8 cellular contexts compared by ENCODE assay signal in the genomic region with DNA sequence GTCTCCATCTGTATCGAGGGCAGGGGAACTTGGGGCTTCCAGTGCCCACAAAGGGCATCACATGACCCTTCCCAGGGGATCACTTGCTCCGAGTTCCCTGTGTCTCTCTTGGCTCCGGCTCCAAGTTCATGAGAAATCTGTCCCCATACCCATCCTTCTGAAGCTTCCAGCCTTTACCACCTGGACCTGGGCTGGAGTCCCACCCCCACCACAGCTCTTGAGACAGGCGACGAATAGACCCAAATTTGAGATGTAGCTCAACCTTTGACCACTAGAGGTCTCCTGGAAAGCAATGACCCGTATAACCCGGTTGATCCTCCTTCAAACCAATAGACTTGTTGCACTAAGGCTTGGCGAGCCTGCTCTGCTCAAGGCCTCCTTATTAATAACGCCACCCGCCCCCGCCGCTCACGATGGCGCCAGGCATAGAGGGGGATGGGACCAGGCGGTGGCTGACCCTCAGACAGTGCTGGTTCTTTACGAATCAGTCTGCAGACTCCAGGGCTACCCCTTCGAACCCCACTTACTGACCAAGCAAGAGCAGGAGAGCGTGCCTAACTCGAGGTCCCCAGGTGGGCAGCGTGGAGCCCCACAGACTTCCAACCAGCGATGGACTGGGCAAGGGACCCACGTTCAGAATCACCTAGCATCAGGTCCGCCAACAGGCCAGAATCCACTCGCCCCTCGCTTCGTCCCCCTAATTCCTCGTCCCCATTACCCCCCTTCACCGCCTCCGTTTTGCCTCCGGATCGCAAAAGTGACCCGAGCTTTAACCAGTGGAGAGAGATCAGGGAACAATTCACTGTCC. TPM values are rescaled to one million over a fixed set of nuclear protein-coding genes. Genes with fewer than 3 reads are reported as not detected.
DNase-seq lines count a peak whose midpoint lies in the region; TF ChIP-seq lines count a peak whose summit lies in the region.

No MANE protein-coding gene starts in this region.

- H3K36me3 ChIP-seq in HEK293 (ENCODE audit: control insufficient read depth in 2 of 2, insufficient read depth in 1 of 2, low read length in 2 of 2) (no peaks in the 10 kb centered on the region), Loucy (ENCODE audit: insufficient read depth, low read length) (no peaks in the 10 kb centered on the region), duodenal mucosa (ENCODE audit: control insufficient read depth in 1 of 2, insufficient read depth in 2 of 2, low read length in 2 of 2) (no peaks in the 10 kb centered on the region)

- POLR2A ChIA-PET in HEK293 (lab: Yijun Ruan, JAX) = interaction anchor here (0.5 to 0.6 kb wide), 3 partner anchors 27 to 170 kb away, joined by 3 read pairs; no protein-coding TSS in a partner anchor

- H2AFZ ChIP-seq in Loucy (ENCODE audit: low read length) = no peak overlapping the region

- H4K20me1 ChIP-seq in Loucy (ENCODE audit: insufficient read depth, low read length, poor library complexity, severe bottlenecking) = no peaks in the 10 kb centered on the region

- intact Hi-C loops in lower leg skin (cut with DNase I; ENCODE audit: low total_unique reads) = no loop called here

- H3K27me3 ChIP-seq in Loucy (ENCODE audit: insufficient read depth, low read length, poor library complexity, severe bottlenecking) (no peaks in the 10 kb centered on the region), duodenal mucosa (ENCODE audit: control insufficient read depth in 1 of 2, insufficient read depth in 2 of 2, low read length in 2 of 2) (no peaks in the 10 kb centered on the region)

- H3K9ac ChIP-seq in Loucy (ENCODE audit: low read depth, low read length, poor library complexity, severe bottlenecking) = peak overlapping the region; percentile 90
- H3K9ac ChIP-seq in duodenal mucosa (ENCODE audit: low read depth in 1 of 2, low read length in 2 of 2) = peak overlapping the region; percentile 55 to 60

- H3K27ac ChIP-seq in HEK293 (ENCODE audit: extremely low read depth, low read depth, low read length) = peak overlapping the region; percentile 100
- no peak overlapping the region for H3K27ac ChIP-seq in duodenal mucosa (ENCODE audit: low read depth, low read length)

- peaks cover 20% of the 10 kb centered on the region for H3K79me2 ChIP-seq in Loucy (ENCODE audit: insufficient read depth, low read length)

- H3F3A ChIP-seq in Loucy (ENCODE audit: low read depth) = peaks cover 8% of the 10 kb centered on the region

- 16 to 26% methylated on average over 24 to 27 of the region's 32 CpGs for WGBS in lower leg skin, 2 donors

- CTCF ChIA-PET in HEK293 (lab: Yijun Ruan, JAX) = interaction anchor here (0.6 to 2.1 kb wide), 30 partner anchors 10 to 1248 kb away, joined by 3 to 12 read pairs (median 3); no protein-coding TSS in a partner anchor

- peak; percentile 17 to 32 for DNase-seq in NCI-H526 (lab: John Stamatoyannopoulos, UW)
- DNase-seq in NCI-H526 treated with DMSO at 0.1 percent for 48 hours (lab: John Stamatoyannopoulos, UW) = no peak
- DNase-seq in activated CD4-positive, CD25-positive, alpha-beta regulatory T cell treated with anti-CD3 and anti-CD28 coated beads, Interleukin-2, amount 50 U/mL, for 72 hours = peak; percentile 53
- DNase-seq in lower leg skin (ENCODE audit: low spot score in 2 of 2) = peak; percentile 67 to 91
- peak in 2 of 3 donors; percentile 26 to 65 for DNase-seq in stimulated activated CD4-positive, alpha-beta T cell treated with anti-CD3 and anti-CD28 coated beads, TNF-alpha, amount 100 ng/mL, for 48 hours (ENCODE audit: low read depth in 3 of 3)

- no peak overlapping the region for H3K4me3 ChIP-seq in HEK293 (ENCODE audit: low read depth, low read length)
- no peak overlapping the region for H3K4me3 ChIP-seq in Loucy (ENCODE audit: low read length, poor library complexity, severe bottlenecking)
- H3K4me3 ChIP-seq in duodenal mucosa (ENCODE audit: low read depth in 1 of 2, low read length in 2 of 2) = peak overlapping the region; percentile 57 to 66
- peak overlapping the region; percentile 10 for H3K4me3 ChIP-seq in lower leg skin (ENCODE audit: low read depth, poor library complexity, severe bottlenecking)

- TF ChIP-seq CTCF in HEK293 (tag by site-specific recombination; IDR thresholded peaks at IDR 0.05) = peak; percentile 69; the same call in 1 of the 2 replicates
- peak; percentile 83 for TF ChIP-seq CTCF in Loucy (conservative IDR thresholded peaks at IDR 0.05; ENCODE audit: low read length)
- TF ChIP-seq CTCF in lower leg skin (IDR thresholded peaks at IDR 0.05) = peak in 1 of 3 donors; percentile 43

- H3K9me3 ChIP-seq in HEK293 (ENCODE audit: control insufficient read depth, insufficient read depth, low read depth, low read length) = no peaks in the 10 kb centered on the region
- no peaks in the 10 kb centered on the region for H3K9me3 ChIP-seq in Loucy (ENCODE audit: insufficient read depth, low read depth, low read length)
- H3K9me3 ChIP-seq in duodenal mucosa (ENCODE audit: control insufficient read depth in 1 of 2, low read length in 2 of 2) = no peaks in the 10 kb centered on the region

- no peak for TF ChIP-seq POLR2A in lower leg skin (IDR thresholded peaks at IDR 0.05)

- H3K4me1 ChIP-seq in HEK293 (ENCODE audit: control insufficient read depth, insufficient read depth, low read length) = peaks cover 13% of the 10 kb centered on the region
- peaks cover 33% of the 10 kb centered on the region for H3K4me1 ChIP-seq in Loucy (ENCODE audit: insufficient read depth, low read length, poor library complexity, severe bottlenecking)
- H3K4me1 ChIP-seq in duodenal mucosa (ENCODE audit: control insufficient read depth in 1 of 2, insufficient read depth in 2 of 2, low read length in 2 of 2) = peaks cover 28 to 40% of the 10 kb centered on the region in 2 donors

- H3K4me2 ChIP-seq in Loucy (ENCODE audit: low read depth, low read length, poor library complexity, severe bottlenecking) = peak overlapping the region; percentile 78

- H3K9me2 ChIP-seq in Loucy (replicated peaks; ENCODE audit: low read depth, low read length) = no peaks in the 10 kb centered on the region

TF ChIP-seq in HEK293, 187 proteins besides CTCF, POLR2A, EP300 and RAD21 (continues in another document):
- TF ChIP-seq, protein P1, sequence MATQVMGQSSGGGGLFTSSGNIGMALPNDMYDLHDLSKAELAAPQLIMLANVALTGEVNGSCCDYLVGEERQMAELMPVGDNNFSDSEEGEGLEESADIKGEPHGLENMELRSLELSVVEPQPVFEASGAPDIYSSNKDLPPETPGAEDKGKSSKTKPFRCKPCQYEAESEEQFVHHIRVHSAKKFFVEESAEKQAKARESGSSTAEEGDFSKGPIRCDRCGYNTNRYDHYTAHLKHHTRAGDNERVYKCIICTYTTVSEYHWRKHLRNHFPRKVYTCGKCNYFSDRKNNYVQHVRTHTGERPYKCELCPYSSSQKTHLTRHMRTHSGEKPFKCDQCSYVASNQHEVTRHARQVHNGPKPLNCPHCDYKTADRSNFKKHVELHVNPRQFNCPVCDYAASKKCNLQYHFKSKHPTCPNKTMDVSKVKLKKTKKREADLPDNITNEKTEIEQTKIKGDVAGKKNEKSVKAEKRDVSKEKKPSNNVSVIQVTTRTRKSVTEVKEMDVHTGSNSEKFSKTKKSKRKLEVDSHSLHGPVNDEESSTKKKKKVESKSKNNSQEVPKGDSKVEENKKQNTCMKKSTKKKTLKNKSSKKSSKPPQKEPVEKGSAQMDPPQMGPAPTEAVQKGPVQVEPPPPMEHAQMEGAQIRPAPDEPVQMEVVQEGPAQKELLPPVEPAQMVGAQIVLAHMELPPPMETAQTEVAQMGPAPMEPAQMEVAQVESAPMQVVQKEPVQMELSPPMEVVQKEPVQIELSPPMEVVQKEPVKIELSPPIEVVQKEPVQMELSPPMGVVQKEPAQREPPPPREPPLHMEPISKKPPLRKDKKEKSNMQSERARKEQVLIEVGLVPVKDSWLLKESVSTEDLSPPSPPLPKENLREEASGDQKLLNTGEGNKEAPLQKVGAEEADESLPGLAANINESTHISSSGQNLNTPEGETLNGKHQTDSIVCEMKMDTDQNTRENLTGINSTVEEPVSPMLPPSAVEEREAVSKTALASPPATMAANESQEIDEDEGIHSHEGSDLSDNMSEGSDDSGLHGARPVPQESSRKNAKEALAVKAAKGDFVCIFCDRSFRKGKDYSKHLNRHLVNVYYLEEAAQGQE (tag by site-specific recombination; IDR thresholded peaks at IDR 0.05) = no peak
- TF ChIP-seq TRIM28 (IDR thresholded peaks at IDR 0.05; ENCODE audit: borderline replicate concordance, low read length) (peak; percentile 62; the same call in 1 of the 2 replicates), ZBTB17 (tag by site-specific recombination; IDR thresholded peaks at IDR 0.05) (peak; percentile 26; the same call in 1 of the 2 replicates), ZSCAN30 (tag by site-specific recombination; IDR thresholded peaks at IDR 0.05) (peak; percentile 24; the same call in 1 of the 2 replicates), BCL11B (tag by site-specific recombination; IDR thresholded peaks at IDR 0.05; ENCODE audit: low read depth) (0 out of 2 replicates have a peak, but pooled peaks have one; percentile 34), ZBTB8A (tag by site-specific recombination; IDR thresholded peaks at IDR 0.05) (peak; percentile 34; the same call in 1 of the 2 replicates), BCL11A (tag by site-specific recombination; IDR thresholded peaks at IDR 0.05; ENCODE audit: low read depth) (no peak), ZNF174 (tag by site-specific recombination; IDR thresholded peaks at IDR 0.05) (no peak), ZXDB (tag by site-specific recombination; IDR thresholded peaks at IDR 0.05) (peak; percentile 25; the same call in 1 of the 2 replicates), ZNF654 (tag by site-specific recombination; IDR thresholded peaks at IDR 0.05; ENCODE audit: low read depth) (peak; percentile 38), ZNF610 (tag by site-specific recombination; IDR thresholded peaks at IDR 0.05; ENCODE audit: borderline replicate concordance) (peak; percentile 26; the same call in 1 of the 2 replicates), HOXA7 (CRISPR knock-in tag; IDR thresholded peaks at IDR 0.05; ENCODE audit: borderline replicate concordance) (no peak), SCRT2 (tag by site-specific recombination; IDR thresholded peaks at IDR 0.05) (peak; percentile 98), SCRT1 (tag by site-specific recombination; IDR thresholded peaks at IDR 0.05; ENCODE audit: borderline replicate concordance) (peak; percentile 85; the same call in 1 of the 2 replicates), SP7 (tag by site-specific recombination; IDR thresholded peaks at IDR 0.05) (peak; percentile 20; the same call in 1 of the 2 replicates), ZNF335 (tag by site-specific recombination; conservative IDR thresholded peaks at IDR 0.05) (peak; percentile 58; the same call in 1 of the 2 replicates), TCF7L2 (IDR thresholded peaks at IDR 0.05; ENCODE audit: borderline replicate concordance, low read depth, low read length) (no peak)

RNA-seq across cellular contexts. Expression of a gene that starts 4.4 kb away (rescaled TPM):
- 100 to 1,000 TPM in 1 of 4 donors, 10 to 100 TPM in 3; 47.2 to 127 (median 62.8) TPM for total RNA-seq in lower leg skin

Comparison
In these comparisons a context has a peak if more than half of its experiments do, and no peak if none do; other contexts are left out.
1. H3K4me3 ChIP-seq: peak in duodenal mucosa (2 of 2) and lower leg skin (single experiment); none in HEK293 (single experiment) and Loucy (single experiment).